Comparison of ENCODE assay signal across 16 cellular contexts in genomic region chr12:22340143-22340542, GRCh38. TPM values are rescaled to one million over a fixed set of nuclear protein-coding genes. Genes with fewer than 3 reads are reported as not detected.
"Had no signal": no experiment of that assay in that cellular context is flagged by ENCODE, and none has a peak within 500 bp of the region (broad histone marks: within the 10 kb centered on the region; RNA-seq: fewer than 3 reads in every experiment).

No MANE protein-coding gene starts in this region.

- ATAC-seq: activated CD8-positive, alpha-beta T cell treated with anti-CD3 and anti-CD28 coated beads, Interleukin-2, amount 10 ng/mL, durations not matched to agents 7 days and 5 days; activated T-cell treated with anti-CD3 and anti-CD28 coated beads, Interleukin-2, amount 50 U/mL, for 72 hours; WTC11 had no signal

- DNase-seq: activated CD4-positive, alpha-beta T cell treated with anti-CD3 and anti-CD28 coated beads for 4 hours; activated CD8-positive, alpha-beta memory T cell treated with anti-CD3 and anti-CD28 coated beads, Interleukin-2, amount 50 U/mL, for 48 hours; activated CD8-positive, alpha-beta T cell treated with anti-CD3 and anti-CD28 coated beads, Interleukin-2, amount 10 ng/mL, durations not matched to agents 7 days and 5 days; activated gamma-delta T cell; activated T-cell treated with anti-CD3 and anti-CD28 coated beads, Interleukin-2, amount 50 U/mL, for 72 hours; amniotic stem cell; effector CD4-positive, alpha-beta T cell; esophagus squamous epithelium; hippocampal formation; sigmoid colon; stimulated activated CD4-positive, alpha-beta T cell treated with anti-CD3 and anti-CD28 coated beads, Interleukin-12 subunit alpha, Interleukin-12 subunit beta, amount 100 ng/mL, for 4 hours; stimulated activated CD4-positive, alpha-beta T cell treated with anti-CD3 and anti-CD28 coated beads, Interleukin-2, amount 100 ng/mL, for 24 hours had no signal

- H3K9me3 ChIP-seq: esophagus squamous epithelium, prostate gland, sigmoid colon had no signal

- H3K36me3 ChIP-seq: esophagus squamous epithelium, prostate gland, sigmoid colon had no signal

- H3K27me3 ChIP-seq: sigmoid colon had no signal

- H3K4me3 ChIP-seq: coronary artery, esophagus squamous epithelium, prostate gland, sigmoid colon had no signal

- H3K27ac ChIP-seq: coronary artery, esophagus squamous epithelium, prostate gland, sigmoid colon had no signal

RNA-seq across cellular contexts. Expression of gene ST8SIA1, which starts 5.6 kb away (rescaled TPM):
- total RNA-seq: endothelial cell of umbilical vein had no signal
- polyA plus RNA-seq: endothelial cell of umbilical vein had no signal
